9 cellular contexts compared by ENCODE assay signal in genomic region chr4:99685234-99685633, GRCh38. TPM values are rescaled to one million over a fixed set of nuclear protein-coding genes. Genes with fewer than 3 reads are reported as not detected.
"Had no signal": no experiment of that assay in that cellular context is flagged by ENCODE, and none has a peak within 500 bp of the region (broad histone marks: within the 10 kb centered on the region; RNA-seq: fewer than 3 reads in every experiment).

No MANE protein-coding gene starts in this region.

- H3K27ac ChIP-seq: HL-60 had no signal

- DNase-seq: IMR-90, KBM-7, KG1 had no signal

- ATAC-seq: K562 had no signal

- H3K4me3 ChIP-seq: K562 had no signal

- FAIRE-seq: HTR-8/SVneo, K562 had no signal

RNA-seq across cellular contexts. Expression of gene C4orf54, which starts 27.6 kb away (rescaled TPM):
- total RNA-seq: HT-29, HT1080, IMR-90, K562 had no signal
- polyA plus RNA-seq: IgD-negative memory B cell, IMR-90, K562 had no signal
